8 cellular contexts compared by ENCODE assay signal in genomic region chr1:8702121-8702520, GRCh38.
DNase-seq lines count a peak whose midpoint lies in the region; ATAC-seq and TF ChIP-seq lines count a peak whose summit lies in the region.

No MANE protein-coding gene starts in this region.

- peaks cover 53% of the 10 kb centered on the region for H3K4me1 ChIP-seq in Caco-2
- H3K4me1 ChIP-seq in esophagus muscularis mucosa, result peaks cover 27 to 74% (median 65%) of the 10 kb centered on the region in 4 donors
- H3K4me1 ChIP-seq in neuronal stem cell (ENCODE audit: control insufficient read depth in 2 of 2, insufficient read depth in 1 of 2, low read depth in 1 of 2, low read length in 2 of 2), result peaks cover 11 to 34% of the 10 kb centered on the region in 2 donors

- ATAC-seq in SK-N-SH treated with all-trans-retinoic acid at 6 μM for 48 hours, result peak; percentile 15
- no peak for ATAC-seq in GM18520 (IDR thresholded peaks at IDR 0.05; ENCODE audit: unreplicated experiment)
- ATAC-seq in GM21367 (IDR thresholded peaks at IDR 0.05; ENCODE audit: unreplicated experiment), result no peak

- TF ChIP-seq CTCF in Caco-2 (IDR thresholded peaks at IDR 0.05; ENCODE audit: insufficient read depth in 1 of 2, low read depth in 1 of 2, low read length in 1 of 2, severe bottlenecking in 1 of 2, unreplicated experiment in 1 of 2), result no peak
- no peak for TF ChIP-seq CTCF in esophagus muscularis mucosa (IDR thresholded peaks at IDR 0.05)

- H3K27me3 ChIP-seq in Caco-2 (replicated peaks; ENCODE audit: control insufficient read depth, insufficient read depth, low read length) (no peaks in the 10 kb centered on the region), esophagus muscularis mucosa (no peaks in the 10 kb centered on the region), neuronal stem cell (ENCODE audit: control insufficient read depth in 3 of 3, insufficient read depth in 3 of 3, low read depth in 1 of 3, low read length in 3 of 3) (no peaks in the 10 kb centered on the region)

- H3K36me3 Mint-ChIP-seq in Caco-2 (ENCODE audit: insufficient read depth, unreplicated experiment), result peaks cover 13% of the 10 kb centered on the region

- peak overlapping the region; percentile 7 for H2AFZ ChIP-seq in neuronal stem cell (ENCODE audit: low read length)

- 15% methylated on average over 9 of the region's 9 CpGs for WGBS in esophagus muscularis mucosa
- no CpG with 5 or more reads among the region's 9 CpGs for WGBS in neuronal stem cell (ENCODE audit: extremely low coverage in 2 of 2, insufficient read length in 2 of 2, insufficient replicate concordance in 1 of 2), 2 donors

- POLR2A ChIA-PET in Caco-2 (lab: Charles Lee), result no interaction called here

- no peaks in the 10 kb centered on the region for H3K79me1 ChIP-seq in neuronal stem cell (ENCODE audit: low read depth, low read length)

- peak; percentile 64 to 76 for DNase-seq in Caco-2
- DNase-seq in HS-27A (ENCODE audit: low read depth), result peak; percentile 11
- DNase-seq in esophagus muscularis mucosa (ENCODE audit: extremely low spot score), result no peak
- no peak for DNase-seq in neuronal stem cell (ENCODE audit: low spot score)
- no peak for DNase-seq in midbrain (lab: John Stamatoyannopoulos, UW)

- no peak for TF ChIP-seq POLR2A in esophagus muscularis mucosa (IDR thresholded peaks at IDR 0.05; ENCODE audit: low read depth)

- no peak overlapping the region for H3K23ac ChIP-seq in neuronal stem cell (ENCODE audit: low read depth, low read length, poor library complexity)

- H3K36me3 ChIP-seq in Caco-2 (ENCODE audit: control insufficient read depth, insufficient read depth, low read length), result no peaks in the 10 kb centered on the region
- no peaks in the 10 kb centered on the region for H3K36me3 ChIP-seq in esophagus muscularis mucosa
- no peaks in the 10 kb centered on the region for H3K36me3 ChIP-seq in neuronal stem cell (replicated peaks in 1 of 2; ENCODE audit: control insufficient read depth in 2 of 2, insufficient read depth in 2 of 2, low read length in 2 of 2)

- H3K18ac ChIP-seq in neuronal stem cell (ENCODE audit: low read length), result no peak overlapping the region

- H3K14ac ChIP-seq in neuronal stem cell (ENCODE audit: low read length), result no peak overlapping the region

- H3K4me3 ChIP-seq in Caco-2 (ENCODE audit: low read depth, low read length) (peak overlapping the region; percentile 87), esophagus muscularis mucosa (peak overlapping the region; percentile 72 to 81 (median 77)), neuronal stem cell (ENCODE audit: low read length in 2 of 2) (peak overlapping the region; percentile 65 to 72)

- no peak overlapping the region for H4K91ac ChIP-seq in neuronal stem cell (ENCODE audit: low read depth, low read length, poor library complexity)

- H2AK5ac ChIP-seq in neuronal stem cell (ENCODE audit: low read depth, low read length), result no peak overlapping the region

- no peak overlapping the region for H2BK5ac ChIP-seq in neuronal stem cell (ENCODE audit: low read length)

- BruUV-seq in Caco-2 (replicated peaks; lab: Mats Ljungman, UMichigan), result no TSS peak

- H2BK120ac ChIP-seq in neuronal stem cell (ENCODE audit: low read depth, low read length), result no peak overlapping the region

- H3K4me2 ChIP-seq in neuronal stem cell (ENCODE audit: insufficient read depth, low read length, poor library complexity, severe bottlenecking), result peak overlapping the region; percentile 52

- TF ChIP-seq EP300 in esophagus muscularis mucosa (IDR thresholded peaks at IDR 0.05), result no peak

- H3K9ac ChIP-seq in neuronal stem cell (ENCODE audit: low read depth, low read length, poor library complexity), result no peak overlapping the region

- H3K9me3 ChIP-seq in Caco-2, result no peaks in the 10 kb centered on the region
- H3K9me3 ChIP-seq in esophagus muscularis mucosa, result no peaks in the 10 kb centered on the region
- no peaks in the 10 kb centered on the region for H3K9me3 ChIP-seq in neuronal stem cell (replicated peaks in 1 of 2; ENCODE audit: control insufficient read depth in 2 of 2, insufficient read depth in 1 of 2, low read depth in 1 of 2, low read length in 2 of 2)

- H3K27ac Mint-ChIP-seq in Caco-2 (ENCODE audit: unreplicated experiment), result peak overlapping the region; percentile 89

- H3K27ac ChIP-seq in esophagus muscularis mucosa (replicated peaks in 1 of 4) (peak overlapping the region; percentile 88 to 92 (median 90)), neuronal stem cell (replicated peaks; ENCODE audit: low read length) (no peak overlapping the region)

- peaks cover 27% of the 10 kb centered on the region for H3K4me1 Mint-ChIP-seq in Caco-2 (ENCODE audit: low read depth, unreplicated experiment)

- CTCF ChIA-PET in Caco-2 (lab: Charles Lee), result no interaction called here

- no peak overlapping the region for H3K4ac ChIP-seq in neuronal stem cell (ENCODE audit: low read length)

- H3K4me3 Mint-ChIP-seq in Caco-2 (ENCODE audit: unreplicated experiment), result peak overlapping the region; percentile 86

- H4K8ac ChIP-seq in neuronal stem cell (ENCODE audit: low read depth, low read length), result no peak overlapping the region

- intact Hi-C loops in Caco-2 (cut with micrococcal nuclease; ENCODE audit: unreplicated experiment), result loop anchor here (2.0 to 5.0 kb wide), 4 partner anchors 21 to 280 kb away; no protein-coding TSS in a partner anchor
- intact Hi-C loops in esophagus muscularis mucosa (cut with DNase I), result no loop called here

- no peaks in the 10 kb centered on the region for H3K9me3 Mint-ChIP-seq in Caco-2 (ENCODE audit: unreplicated experiment)

- no peak overlapping the region for H2BK15ac ChIP-seq in neuronal stem cell (ENCODE audit: low read length)

- no peaks in the 10 kb centered on the region for H3K27me3 Mint-ChIP-seq in Caco-2 (ENCODE audit: insufficient read depth, unreplicated experiment)

- no peak overlapping the region for H2BK12ac ChIP-seq in neuronal stem cell (ENCODE audit: low read length)

TF ChIP-seq in SK-N-SH treated with all-trans-retinoic acid at 6 μM for 48 hours, 23 proteins besides CTCF, POLR2A, EP300 and RAD21:
- no peak for TF ChIP-seq ZNF565 (CRISPR knock-in tag; conservative IDR thresholded peaks at IDR 0.05; ENCODE audit: low read depth)
- no peak for TF ChIP-seq ARNTL (CRISPR knock-in tag; IDR thresholded peaks at IDR 0.05; ENCODE audit: borderline replicate concordance, low read depth)
- no peak for TF ChIP-seq POU6F1 (CRISPR knock-in tag; IDR thresholded peaks at IDR 0.05; ENCODE audit: borderline replicate concordance, low read depth)
- no peak for TF ChIP-seq ZFP3 (CRISPR knock-in tag; IDR thresholded peaks at IDR 0.05)
- no peak for TF ChIP-seq CSDC2 (CRISPR knock-in tag; IDR thresholded peaks at IDR 0.05)
- no peak for TF ChIP-seq RARB (CRISPR knock-in tag; IDR thresholded peaks at IDR 0.05)
- no peak for TF ChIP-seq TCF4 (CRISPR knock-in tag; IDR thresholded peaks at IDR 0.05; ENCODE audit: borderline replicate concordance)
- TF ChIP-seq GLIS3 (CRISPR knock-in tag; IDR thresholded peaks at IDR 0.05), result no peak
- TF ChIP-seq ZC3H10 (CRISPR knock-in tag; IDR thresholded peaks at IDR 0.05), result no peak
- no peak for TF ChIP-seq CREB5 (CRISPR knock-in tag; IDR thresholded peaks at IDR 0.05; ENCODE audit: low read depth)
- TF ChIP-seq SNAI2 (CRISPR knock-in tag; IDR thresholded peaks at IDR 0.05), result no peak
- no peak for TF ChIP-seq TSHZ2 (CRISPR knock-in tag; IDR thresholded peaks at IDR 0.05)

Comparison
In these comparisons a context has a peak if more than half of its experiments do, and no peak if none do; other contexts are left out.
1. DNase-seq: peak in Caco-2 (2 of 2) and HS-27A (single experiment); none in esophagus muscularis mucosa (single experiment), neuronal stem cell (single experiment) and midbrain (single experiment).
2. Peak in every context shown above with its lines, with median percentiles within 50 percentile points of each other: H3K4me3 ChIP-seq.